Comparison of ENCODE assay signal across 8 cellular contexts in the genomic region with DNA sequence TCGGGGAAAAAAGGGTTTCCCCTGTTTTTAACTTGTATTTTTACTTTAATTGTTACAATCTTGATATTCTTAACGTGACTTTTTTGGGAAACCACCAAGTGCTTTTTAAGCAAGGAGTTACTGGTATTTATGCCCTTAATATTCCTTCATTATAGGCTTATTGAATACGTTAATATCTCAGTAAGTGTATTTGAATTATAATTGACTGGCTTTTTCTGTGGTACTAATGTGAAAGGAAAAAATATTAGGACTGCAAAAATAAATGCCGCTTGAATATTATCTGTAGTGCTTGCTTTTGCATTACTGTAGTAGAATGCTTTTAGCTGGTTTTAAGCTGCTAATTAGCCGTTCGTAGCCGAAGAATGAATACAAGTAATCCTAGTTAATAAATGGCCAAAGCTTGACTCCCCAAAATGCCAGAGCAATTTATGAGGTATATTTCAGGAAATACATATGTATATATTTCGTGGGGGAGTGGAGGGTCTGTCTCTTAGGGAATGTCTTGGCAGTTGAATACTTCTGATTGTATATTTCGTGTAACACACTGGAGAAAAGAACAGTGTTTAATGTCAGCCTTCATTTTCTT. TPM values are rescaled to one million over a fixed set of nuclear protein-coding genes. Genes with fewer than 3 reads are reported as not detected.
DNase-seq lines count a peak whose midpoint lies in the region; ATAC-seq and TF ChIP-seq lines count a peak whose summit lies in the region.

No MANE protein-coding gene starts in this region.

- H3K27ac Mint-ChIP-seq in CD8-positive, alpha-beta T cell = peak overlapping the region; percentile 97

- POLR2A ChIA-PET in CD8-positive, alpha-beta T cell (lab: Charles Lee) = interaction anchor here (0.6 to 2.3 kb wide), 17 partner anchors 9 to 90 kb away, joined by 3 to 17 read pairs (median 4); a partner anchor contains a TSS

- H3K9ac ChIP-seq in neural cell (ENCODE audit: low read length) = peak overlapping the region; percentile 90

- H3K27me3 ChIP-seq in CD8-positive, alpha-beta T cell (ENCODE audit: insufficient read depth, low read length) = no peaks in the 10 kb centered on the region
- H3K27me3 ChIP-seq in dorsolateral prefrontal cortex (no peaks in the 10 kb centered on the region), neural cell (ENCODE audit: insufficient read depth, low read depth, low read length) (no peaks in the 10 kb centered on the region)

- TF ChIP-seq CTCF in CD8-positive, alpha-beta T cell (IDR thresholded peaks at IDR 0.05) = no peak
- TF ChIP-seq CTCF in dorsolateral prefrontal cortex (IDR thresholded peaks at IDR 0.05 in 54 of 56, conservative IDR thresholded peaks at IDR 0.05 in 2 of 56; ENCODE audit: low read depth in 1 of 56, partially characterized antibody in 56 of 56) = peak in 2 of 56 donors; percentile 1 to 2
- no peak for TF ChIP-seq CTCF in neural cell (IDR thresholded peaks at IDR 0.05; ENCODE audit: poor library complexity, severe bottlenecking)

- H4K20me1 ChIP-seq in neural cell (ENCODE audit: insufficient read depth) = no peaks in the 10 kb centered on the region

- peaks cover 49% of the 10 kb centered on the region for H3K79me2 ChIP-seq in neural cell (replicated peaks; ENCODE audit: insufficient read depth, low read length)

- CTCF ChIA-PET in CD8-positive, alpha-beta T cell (lab: Charles Lee) = interaction anchor here (0.7 to 2.3 kb wide), 14 partner anchors 8 to 92 kb away, joined by 3 to 21 read pairs (median 4); no protein-coding TSS in a partner anchor

- peaks cover 5% of the 10 kb centered on the region for H3K36me3 ChIP-seq in CD8-positive, alpha-beta T cell (ENCODE audit: insufficient read depth, low read length)
- no peaks in the 10 kb centered on the region for H3K36me3 ChIP-seq in neural cell (ENCODE audit: insufficient read depth, low read length)

- H3K4me3 Mint-ChIP-seq in CD8-positive, alpha-beta T cell = peak overlapping the region; percentile 89

- peak overlapping the region; percentile 66 for H3K4me2 ChIP-seq in neural cell (ENCODE audit: low read length)

- ATAC-seq in CD8-positive, alpha-beta T cell = no peak
- ATAC-seq in GM19351 (IDR thresholded peaks at IDR 0.05; ENCODE audit: unreplicated experiment) = no peak
- ATAC-seq in GM18867 (IDR thresholded peaks at IDR 0.05; ENCODE audit: unreplicated experiment) = no peak
- ATAC-seq in HG03571 (IDR thresholded peaks at IDR 0.05; ENCODE audit: unreplicated experiment) = no peak

- TF ChIP-seq RAD21 in neural cell (conservative IDR thresholded peaks at IDR 0.05) = no peak

- H3F3A ChIP-seq in neural cell (ENCODE audit: insufficient read depth, low read length, poor library complexity, severe bottlenecking) = no peaks in the 10 kb centered on the region

- no peaks in the 10 kb centered on the region for H3K9me2 ChIP-seq in neural cell (ENCODE audit: insufficient read depth, low read length)

- no peaks in the 10 kb centered on the region for H3K9me3 ChIP-seq in CD8-positive, alpha-beta T cell (ENCODE audit: low read length)
- H3K9me3 ChIP-seq in neural cell (ENCODE audit: low read length) = no peaks in the 10 kb centered on the region

- peaks cover 41% of the 10 kb centered on the region for H3K36me3 Mint-ChIP-seq in CD8-positive, alpha-beta T cell

- no peaks in the 10 kb centered on the region for H3K9me3 Mint-ChIP-seq in CD8-positive, alpha-beta T cell

- TF ChIP-seq EP300 in neural cell (conservative IDR thresholded peaks at IDR 0.05; ENCODE audit: poor library complexity, severe bottlenecking) = no peak

- H3K4me1 ChIP-seq in CD8-positive, alpha-beta T cell (ENCODE audit: insufficient read depth, low read length) = peaks cover 68% of the 10 kb centered on the region

- intact Hi-C loops in CD8-positive, alpha-beta T cell (cut with DNase I, micrococcal nuclease) = loop anchor here (1.0 to 5.0 kb wide), 10 partner anchors 9 to 646 kb away; a partner anchor contains a TSS
- intact Hi-C loops in dorsolateral prefrontal cortex (cut with DNase I) = loop anchor here (2.0 to 5.0 kb wide), 3 partner anchors 46 to 126 kb away; a partner anchor contains a TSS

- H3K4me1 Mint-ChIP-seq in CD8-positive, alpha-beta T cell (ENCODE audit: low read depth) = peaks cover 64% of the 10 kb centered on the region

- H3K27ac ChIP-seq in CD8-positive, alpha-beta T cell (ENCODE audit: low read depth, low read length) = peak overlapping the region; percentile 78
- peak overlapping the region in 53 of 59 donors; percentile 1 to 99 (median 98) for H3K27ac ChIP-seq in dorsolateral prefrontal cortex
- peak overlapping the region; percentile 87 for H3K27ac ChIP-seq in neural cell (ENCODE audit: low read length)

- H2AFZ ChIP-seq in neural cell (ENCODE audit: low read depth, low read length) = peak overlapping the region; percentile 71

- DNase-seq in CD8-positive, alpha-beta T cell = no peak
- DNase-seq in NCI-H1694 treated with DMSO at 0.1 percent for 48 hours (lab: John Stamatoyannopoulos, UW) (peak; percentile 43), dorsolateral prefrontal cortex (no peak), DMS153 treated with DMSO at 0.1 percent for 48 hours (lab: John Stamatoyannopoulos, UW; ENCODE audit: unreplicated experiment) (no peak)

- H3K27me3 Mint-ChIP-seq in CD8-positive, alpha-beta T cell (ENCODE audit: low read depth) = no peaks in the 10 kb centered on the region

- peak overlapping the region; percentile 55 for H3K4me3 ChIP-seq in CD8-positive, alpha-beta T cell (ENCODE audit: low read depth, low read length)
- peak overlapping the region; percentile 53 to 99 (median 94) for H3K4me3 ChIP-seq in dorsolateral prefrontal cortex
- H3K4me3 ChIP-seq in neural cell (ENCODE audit: low read length) = peak overlapping the region; percentile 87

TF ChIP-seq in neural cell, 6 proteins besides CTCF, POLR2A, EP300 and RAD21:
- TF ChIP-seq SMC3 (conservative IDR thresholded peaks at IDR 0.05; ENCODE audit: poor library complexity) = no peak
- TF ChIP-seq TAF1 (IDR thresholded peaks at IDR 0.05; ENCODE audit: low read depth) = no peak

RNA-seq across cellular contexts. Expression of a gene that starts 1.3 kb away (rescaled TPM):
- 100 to 1,000 TPM; 672 to 688 TPM for total RNA-seq in CD8-positive, alpha-beta T cell
- 100 to 1,000 TPM in 2 of 120 experiments, 10 to 100 TPM in 118; 45.2 to 105 (median 67.9) TPM for total RNA-seq in dorsolateral prefrontal cortex
- 53.1 and 83.5 TPM in 2 replicates for polyA plus RNA-seq in neural cell
- 62.6 and 84.4 TPM in 2 replicates for polyA minus RNA-seq in neural cell

RNA-seq across cellular contexts. Expression of a gene that starts 45.9 kb away (rescaled TPM):
- total RNA-seq in CD8-positive, alpha-beta T cell = 10 to 100 TPM in 1 of 2 experiments, 1 to 10 TPM in 1; 9.5 to 11.1 TPM
- 10 to 100 TPM; 34.7 to 77.1 (median 51.3) TPM for total RNA-seq in dorsolateral prefrontal cortex
- 73.3 and 74.5 TPM in 2 replicates for polyA plus RNA-seq in neural cell
- polyA minus RNA-seq in neural cell = 66.1 and 70.1 TPM in 2 replicates

RNA-seq across cellular contexts. Expression of a gene that starts 46.3 kb away (rescaled TPM):
- total RNA-seq in CD8-positive, alpha-beta T cell = 10 to 100 TPM; 74.6 to 77.3 TPM
- 100 to 1,000 TPM in 16 of 120 experiments, 10 to 100 TPM in 104; 59.5 to 118 (median 88.7) TPM for total RNA-seq in dorsolateral prefrontal cortex
- 38.2 and 46.0 TPM in 2 replicates for polyA plus RNA-seq in neural cell
- polyA minus RNA-seq in neural cell = 163 and 187 TPM in 2 replicates

Comparison
In these comparisons a context has a peak if more than half of its experiments do, and no peak if none do; other contexts are left out.
1. RNA of a gene that starts 1.3 kb away (total RNA-seq): 672 to 688 TPM in CD8-positive, alpha-beta T cell; 45.2 to 105 TPM in dorsolateral prefrontal cortex; every median in the first group is over 4 times any median in the second.
2. Peak in every context shown above with its lines, with median percentiles within 50 percentile points of each other: H3K27ac ChIP-seq and H3K4me3 ChIP-seq.